Comparison of ENCODE assay signal across 1 cellular context in genomic region chr19:10114651-10115391, GRCh38.
TF ChIP-seq lines count a peak whose summit lies in the region.

No MANE protein-coding gene starts in this region.

TF ChIP-seq in HepG2, 621 proteins besides CTCF, POLR2A, EP300 and RAD21:
- TF ChIP-seq ZNF891 (CRISPR knock-in tag; IDR thresholded peaks at IDR 0.05): no peak
- no peak for TF ChIP-seq ZNF18 (CRISPR knock-in tag; IDR thresholded peaks at IDR 0.05; ENCODE audit: insufficient replicate concordance)
- peak; percentile 19 for TF ChIP-seq HNRNPK (IDR thresholded peaks at IDR 0.05; ENCODE audit: low read depth, low read length, poor library complexity, severe bottlenecking)
- TF ChIP-seq ZFX (CRISPR knock-in tag; IDR thresholded peaks at IDR 0.05; ENCODE audit: low read depth): no peak
- peak; percentile 82 for TF ChIP-seq AGO2 (optimal IDR thresholded peaks at IDR 0.05; ENCODE audit: low read depth, low read length)
- TF ChIP-seq NFE2L1 (CRISPR knock-in tag; IDR thresholded peaks at IDR 0.05; ENCODE audit: borderline replicate concordance): no peak
- TF ChIP-seq ZSCAN29 (CRISPR knock-in tag; conservative IDR thresholded peaks at IDR 0.05): no peak
- no peak for TF ChIP-seq HDAC6 (IDR thresholded peaks at IDR 0.05; ENCODE audit: low read depth, low read length)
- peak; percentile 71 for TF ChIP-seq POLR2G (IDR thresholded peaks at IDR 0.05; ENCODE audit: low read depth, low read length)
- TF ChIP-seq SNAI1 (CRISPR knock-in tag; IDR thresholded peaks at IDR 0.05; ENCODE audit: borderline replicate concordance): no peak
- TF ChIP-seq SSRP1 (CRISPR knock-in tag; IDR thresholded peaks at IDR 0.05): peak; percentile 91; the same call in 1 of the 2 replicates
- peak; percentile 98 for TF ChIP-seq ZC3H13 (CRISPR knock-in tag; IDR thresholded peaks at IDR 0.05)
- TF ChIP-seq AGO1 (IDR thresholded peaks at IDR 0.05; ENCODE audit: low read depth, low read length, poor library complexity, severe bottlenecking): peak; percentile 89
- no peak for TF ChIP-seq KLF15 (CRISPR knock-in tag; IDR thresholded peaks at IDR 0.05; ENCODE audit: borderline replicate concordance)
- peak; percentile 83 for TF ChIP-seq RBM22 (optimal IDR thresholded peaks at IDR 0.05; ENCODE audit: low read length)
- TF ChIP-seq ZNF605 (CRISPR knock-in tag; IDR thresholded peaks at IDR 0.05): 0 out of 2 replicates have a peak, but pooled peaks have one; percentile 3
- no peak for TF ChIP-seq ZNF253 (CRISPR knock-in tag; IDR thresholded peaks at IDR 0.05; ENCODE audit: borderline replicate concordance)
- peak; percentile 94 for TF ChIP-seq PAF1 (CRISPR knock-in tag; IDR thresholded peaks at IDR 0.05)
- TF ChIP-seq NFE2 (CRISPR knock-in tag; IDR thresholded peaks at IDR 0.05): 0 out of 2 replicates have a peak, but pooled peaks have one; percentile 2
- no peak for TF ChIP-seq TAF1 (CRISPR knock-in tag; IDR thresholded peaks at IDR 0.05)
- TF ChIP-seq RBFOX2 (IDR thresholded peaks at IDR 0.05; ENCODE audit: low read depth, low read length): peak; percentile 58
- peak; percentile 14; the same call in 1 of the 2 replicates for TF ChIP-seq GABPB1 (CRISPR knock-in tag; IDR thresholded peaks at IDR 0.05)
- TF ChIP-seq PTBP1 (IDR thresholded peaks at IDR 0.05; ENCODE audit: low read depth, low read length, poor library complexity, severe bottlenecking): peak; percentile 43
- peak; percentile 17 for TF ChIP-seq POLR2AphosphoS5 (IDR thresholded peaks at IDR 0.05; ENCODE audit: low read depth, low read length)
- no peak for TF ChIP-seq ZNF546 (CRISPR knock-in tag; conservative IDR thresholded peaks at IDR 0.05)
- 0 out of 2 replicates have a peak, but pooled peaks have one; percentile 40 for TF ChIP-seq ARID4A (CRISPR knock-in tag; IDR thresholded peaks at IDR 0.05; ENCODE audit: borderline replicate concordance)
